In genomic region chr1:204088596-204088995, GRCh38 we compare ENCODE assay signal across 10 cellular contexts. TPM values are rescaled to one million over a fixed set of nuclear protein-coding genes. Genes with fewer than 3 reads are reported as not detected.
A peak's percentile ranks its signal among the peaks of the same experiment; 100 is the strongest.
DNase-seq lines count a peak whose midpoint lies in the region; ATAC-seq and TF ChIP-seq lines count a peak whose summit lies in the region.
"Had no signal": no experiment of that assay in that cellular context is flagged by ENCODE, and none has a peak within 500 bp of the region (broad histone marks: within the 10 kb centered on the region; RNA-seq: fewer than 3 reads in every experiment).

No MANE protein-coding gene starts in this region.

- H3K27ac Mint-ChIP-seq in effector memory CD8-positive, alpha-beta T cell: peak overlapping the region; percentile 75 to 89
- peak overlapping the region; percentile 51 to 59 for H3K27ac Mint-ChIP-seq in natural killer cell treated with Interleukin-12 subunit alpha and Interleukin-12 subunit beta and Interleukin-15 and Interleukin-18, amount 100 ng/mL, for 72 hours
- no peak overlapping the region for H3K27ac Mint-ChIP-seq in activated T-helper 2 cell treated with anti-CD3 and anti-CD28 coated beads, Interferon-gamma antibody, Interleukin-2, Interleukin-4, amounts not matched to agents 10 μg/mL and 5 μg/mL and 100 μg/mL, durations not matched to agents 14 hours and 24 hours and 36 hours

- DNase-seq in RWPE1 (ENCODE audit: low spot score) (no peak), iPS-NIHi7 (ENCODE audit: extremely low spot score) (no peak), LoVo (ENCODE audit: low spot score) (no peak), UCSD-AML1 (lab: John Stamatoyannopoulos, UW; ENCODE audit: unreplicated experiment) (no peak)
- no peak for DNase-seq in effector memory CD8-positive, alpha-beta T cell
- no peak for DNase-seq in natural killer cell treated with Interleukin-12 subunit alpha and Interleukin-12 subunit beta and Interleukin-15 and Interleukin-18, amount 100 ng/mL, for 72 hours (ENCODE audit: low spot score)
- no peak for DNase-seq in activated T-helper 2 cell treated with anti-CD3 and anti-CD28 coated beads, Interferon-gamma antibody, Interleukin-2, Interleukin-4, amounts not matched to agents 10 μg/mL and 5 μg/mL and 100 μg/mL, durations not matched to agents 14 hours and 24 hours and 36 hours (ENCODE audit: low spot score)
- DNase-seq: NCI-H2107 had no signal

- no peak for TF ChIP-seq CTCF in RWPE1 (conservative IDR thresholded peaks at IDR 0.05; ENCODE audit: low read depth)

- peaks cover 21 to 58% of the 10 kb centered on the region in 2 donors for H3K4me1 Mint-ChIP-seq in effector memory CD8-positive, alpha-beta T cell (ENCODE audit: low read depth in 2 of 2)
- peaks cover 43 to 47% of the 10 kb centered on the region in 2 donors for H3K4me1 Mint-ChIP-seq in natural killer cell treated with Interleukin-12 subunit alpha and Interleukin-12 subunit beta and Interleukin-15 and Interleukin-18, amount 100 ng/mL, for 72 hours (ENCODE audit: low read depth in 2 of 2)
- H3K4me1 Mint-ChIP-seq in activated T-helper 2 cell treated with anti-CD3 and anti-CD28 coated beads, Interferon-gamma antibody, Interleukin-2, Interleukin-4, amounts not matched to agents 10 μg/mL and 5 μg/mL and 100 μg/mL, durations not matched to agents 14 hours and 24 hours and 36 hours (ENCODE audit: low read depth): no peaks in the 10 kb centered on the region

- no peak for ATAC-seq in effector memory CD8-positive, alpha-beta T cell (replicated peaks)
- no peak for ATAC-seq in natural killer cell treated with Interleukin-12 subunit alpha and Interleukin-12 subunit beta and Interleukin-15 and Interleukin-18, amount 100 ng/mL, for 72 hours
- ATAC-seq: K562 had no signal

- H3K27me3 Mint-ChIP-seq in effector memory CD8-positive, alpha-beta T cell: no peaks in the 10 kb centered on the region
- H3K27me3 Mint-ChIP-seq in natural killer cell treated with Interleukin-12 subunit alpha and Interleukin-12 subunit beta and Interleukin-15 and Interleukin-18, amount 100 ng/mL, for 72 hours: no peaks in the 10 kb centered on the region
- H3K27me3 Mint-ChIP-seq in activated T-helper 2 cell treated with anti-CD3 and anti-CD28 coated beads, Interferon-gamma antibody, Interleukin-2, Interleukin-4, amounts not matched to agents 10 μg/mL and 5 μg/mL and 100 μg/mL, durations not matched to agents 14 hours and 24 hours and 36 hours (ENCODE audit: low read depth): no peaks in the 10 kb centered on the region

- intact Hi-C loops in activated T-helper 2 cell treated with anti-CD3 and anti-CD28 coated beads, Interferon-gamma antibody, Interleukin-2, Interleukin-4, amounts not matched to agents 10 μg/mL and 5 μg/mL and 100 μg/mL, durations not matched to agents 14 hours and 24 hours and 36 hours (cut with micrococcal nuclease): no loop called here

- no peaks in the 10 kb centered on the region for H3K9me3 Mint-ChIP-seq in effector memory CD8-positive, alpha-beta T cell
- no peaks in the 10 kb centered on the region for H3K9me3 Mint-ChIP-seq in natural killer cell treated with Interleukin-12 subunit alpha and Interleukin-12 subunit beta and Interleukin-15 and Interleukin-18, amount 100 ng/mL, for 72 hours
- no peaks in the 10 kb centered on the region for H3K9me3 Mint-ChIP-seq in activated T-helper 2 cell treated with anti-CD3 and anti-CD28 coated beads, Interferon-gamma antibody, Interleukin-2, Interleukin-4, amounts not matched to agents 10 μg/mL and 5 μg/mL and 100 μg/mL, durations not matched to agents 14 hours and 24 hours and 36 hours

- no peaks in the 10 kb centered on the region for H3K36me3 Mint-ChIP-seq in effector memory CD8-positive, alpha-beta T cell (ENCODE audit: insufficient read depth)
- no peaks in the 10 kb centered on the region for H3K36me3 Mint-ChIP-seq in natural killer cell treated with Interleukin-12 subunit alpha and Interleukin-12 subunit beta and Interleukin-15 and Interleukin-18, amount 100 ng/mL, for 72 hours
- H3K36me3 Mint-ChIP-seq in activated T-helper 2 cell treated with anti-CD3 and anti-CD28 coated beads, Interferon-gamma antibody, Interleukin-2, Interleukin-4, amounts not matched to agents 10 μg/mL and 5 μg/mL and 100 μg/mL, durations not matched to agents 14 hours and 24 hours and 36 hours (ENCODE audit: low read depth): no peaks in the 10 kb centered on the region

- H3K4me3 Mint-ChIP-seq in effector memory CD8-positive, alpha-beta T cell: peak overlapping the region in 1 of 2 donors; percentile 75
- H3K4me3 Mint-ChIP-seq in natural killer cell treated with Interleukin-12 subunit alpha and Interleukin-12 subunit beta and Interleukin-15 and Interleukin-18, amount 100 ng/mL, for 72 hours: no peak overlapping the region
- no peak overlapping the region for H3K4me3 Mint-ChIP-seq in activated T-helper 2 cell treated with anti-CD3 and anti-CD28 coated beads, Interferon-gamma antibody, Interleukin-2, Interleukin-4, amounts not matched to agents 10 μg/mL and 5 μg/mL and 100 μg/mL, durations not matched to agents 14 hours and 24 hours and 36 hours (ENCODE audit: low read depth)

- POLR2A ChIA-PET in RWPE1 (lab: Yijun Ruan, JAX; ENCODE audit: low non-redundant PET): interaction anchor here (0.6 kb wide), 2 partner anchors 32 to 159 kb away, joined by 3 to 6 read pairs; no protein-coding TSS in a partner anchor

- CTCF ChIA-PET in RWPE1 (lab: Yijun Ruan, JAX): interaction anchor here (0.6 to 1.6 kb wide), 2 partner anchors 16 to 342 kb away, joined by 4 to 8 read pairs; partner anchors contain the start of gene SOX13

- peak overlapping the region; percentile 91 for H3K27ac ChIP-seq in RWPE1
- peak overlapping the region; percentile 66 for H3K27ac ChIP-seq in temporal lobe (ENCODE audit: low read depth, low read length)

RNA-seq across cellular contexts. Expression of gene SOX13, which starts 15.7 kb away (rescaled TPM):
- total RNA-seq in natural killer cell treated with Interleukin-12 subunit alpha and Interleukin-12 subunit beta and Interleukin-15 and Interleukin-18, amount 100 ng/mL, for 72 hours: 1 to 10 TPM; 5.9 to 8.3 TPM
- total RNA-seq in temporal lobe: 2.2 TPM
- 0.62 and 0.71 TPM in 2 replicates for total RNA-seq in activated T-helper 2 cell treated with anti-CD3 and anti-CD28 coated beads, Interferon-gamma antibody, Interleukin-2, Interleukin-4, amounts not matched to agents 10 μg/mL and 5 μg/mL and 100 μg/mL, durations not matched to agents 14 hours and 24 hours and 36 hours
